12 cellular contexts compared by ENCODE assay signal in the genomic region with DNA sequence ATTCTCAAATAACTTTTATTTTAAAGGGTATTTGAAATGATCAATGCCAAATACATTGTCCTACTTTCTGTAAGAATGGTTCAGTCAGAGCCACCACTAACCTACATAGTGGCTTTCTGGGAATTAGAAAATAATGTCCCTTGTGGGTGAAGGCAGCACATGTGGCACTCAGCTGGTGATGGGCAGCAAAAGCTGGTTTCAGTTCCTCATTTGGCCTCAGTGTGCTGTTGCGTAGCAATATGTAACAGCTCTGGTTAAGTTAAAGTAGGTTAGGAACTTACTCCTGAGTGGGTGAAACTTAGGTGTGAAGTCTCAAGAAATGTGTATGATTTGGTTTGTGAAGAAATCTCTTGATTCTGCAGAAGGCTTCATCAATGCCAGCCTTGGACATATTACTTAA.
DNase-seq lines count a peak whose midpoint lies in the region; ATAC-seq and TF ChIP-seq lines count a peak whose summit lies in the region.
"Had no signal": no experiment of that assay in that cellular context is flagged by ENCODE, and none has a peak within 500 bp of the region (broad histone marks: within the 10 kb centered on the region; RNA-seq: fewer than 3 reads in every experiment).

No MANE protein-coding gene starts in this region.

- H3K27ac ChIP-seq in lower lobe of right lung = no peak overlapping the region

- H3K4me3 Mint-ChIP-seq in T-helper 17 cell = no peak overlapping the region
- no peak overlapping the region for H3K4me3 Mint-ChIP-seq in activated T-helper 2 cell treated with anti-CD3 and anti-CD28 coated beads, Interferon-gamma antibody, Interleukin-2, Interleukin-4, amounts not matched to agents 10 μg/mL and 5 μg/mL and 100 μg/mL, durations not matched to agents 14 hours and 24 hours and 36 hours (ENCODE audit: low read depth)

- no peaks in the 10 kb centered on the region for H3K27me3 Mint-ChIP-seq in T-helper 17 cell
- no peaks in the 10 kb centered on the region for H3K27me3 Mint-ChIP-seq in activated T-helper 2 cell treated with anti-CD3 and anti-CD28 coated beads, Interferon-gamma antibody, Interleukin-2, Interleukin-4, amounts not matched to agents 10 μg/mL and 5 μg/mL and 100 μg/mL, durations not matched to agents 14 hours and 24 hours and 36 hours (ENCODE audit: low read depth)

- no peaks in the 10 kb centered on the region for H3K4me1 Mint-ChIP-seq in T-helper 17 cell
- H3K4me1 Mint-ChIP-seq in activated T-helper 2 cell treated with anti-CD3 and anti-CD28 coated beads, Interferon-gamma antibody, Interleukin-2, Interleukin-4, amounts not matched to agents 10 μg/mL and 5 μg/mL and 100 μg/mL, durations not matched to agents 14 hours and 24 hours and 36 hours (ENCODE audit: low read depth) = no peaks in the 10 kb centered on the region

- H3K9me3 ChIP-seq in lower lobe of right lung (no peaks in the 10 kb centered on the region), T-helper 17 cell (ENCODE audit: control insufficient read depth, low read length, poor library complexity, severe bottlenecking) (no peaks in the 10 kb centered on the region)

- no peaks in the 10 kb centered on the region for H3K27me3 ChIP-seq in lower lobe of right lung (ENCODE audit: low read depth)

- no peak overlapping the region for H3K4me3 ChIP-seq in lower lobe of right lung

- peak; percentile 100 for ATAC-seq in GM18909 (IDR thresholded peaks at IDR 0.05; ENCODE audit: poor library complexity, unreplicated experiment)
- peak; percentile 94 for ATAC-seq in HG02610 (IDR thresholded peaks at IDR 0.05; ENCODE audit: unreplicated experiment)
- peak; percentile 94 for ATAC-seq in HG03520 (IDR thresholded peaks at IDR 0.05; ENCODE audit: unreplicated experiment)
- ATAC-seq in lower lobe of right lung = peak; percentile 67 to 72
- ATAC-seq in SK-N-SH treated with all-trans-retinoic acid at 6 μM for 48 hours = no peak
- ATAC-seq in left colon = no peak
- ATAC-seq in T-helper 17 cell = no peak

- no peak overlapping the region for H3K27ac Mint-ChIP-seq in T-helper 17 cell
- H3K27ac Mint-ChIP-seq in activated T-helper 2 cell treated with anti-CD3 and anti-CD28 coated beads, Interferon-gamma antibody, Interleukin-2, Interleukin-4, amounts not matched to agents 10 μg/mL and 5 μg/mL and 100 μg/mL, durations not matched to agents 14 hours and 24 hours and 36 hours = no peak overlapping the region

- H3K36me3 Mint-ChIP-seq in T-helper 17 cell (ENCODE audit: low read depth) = no peaks in the 10 kb centered on the region
- no peaks in the 10 kb centered on the region for H3K36me3 Mint-ChIP-seq in activated T-helper 2 cell treated with anti-CD3 and anti-CD28 coated beads, Interferon-gamma antibody, Interleukin-2, Interleukin-4, amounts not matched to agents 10 μg/mL and 5 μg/mL and 100 μg/mL, durations not matched to agents 14 hours and 24 hours and 36 hours (ENCODE audit: low read depth)

- no peak for DNase-seq in lower lobe of right lung
- DNase-seq in left colon = no peak
- no peak for DNase-seq in T-helper 17 cell
- DNase-seq in activated T-helper 2 cell treated with anti-CD3 and anti-CD28 coated beads, Interferon-gamma antibody, Interleukin-2, Interleukin-4, amounts not matched to agents 10 μg/mL and 5 μg/mL and 100 μg/mL, durations not matched to agents 14 hours and 24 hours and 36 hours (ENCODE audit: low spot score) = no peak
- DNase-seq: DMS53, foreskin melanocyte, mesenchymal stem cell, NCI-H1092 treated with DMSO at 0.1 percent for 48 hours had no signal

- H3K36me3 ChIP-seq in lower lobe of right lung = no peaks in the 10 kb centered on the region

- H3K4me1 ChIP-seq in lower lobe of right lung = no peaks in the 10 kb centered on the region

- H3K9me3 Mint-ChIP-seq in activated T-helper 2 cell treated with anti-CD3 and anti-CD28 coated beads, Interferon-gamma antibody, Interleukin-2, Interleukin-4, amounts not matched to agents 10 μg/mL and 5 μg/mL and 100 μg/mL, durations not matched to agents 14 hours and 24 hours and 36 hours = no peaks in the 10 kb centered on the region

- TF ChIP-seq CTCF in lower lobe of right lung (IDR thresholded peaks at IDR 0.05) = no peak

- intact Hi-C loops in lower lobe of right lung (cut with DNase I) = no loop called here
- intact Hi-C loops in left colon (cut with DNase I, micrococcal nuclease) = no loop called here
- intact Hi-C loops in activated T-helper 2 cell treated with anti-CD3 and anti-CD28 coated beads, Interferon-gamma antibody, Interleukin-2, Interleukin-4, amounts not matched to agents 10 μg/mL and 5 μg/mL and 100 μg/mL, durations not matched to agents 14 hours and 24 hours and 36 hours (cut with micrococcal nuclease) = no loop called here

TF ChIP-seq in SK-N-SH treated with all-trans-retinoic acid at 6 μM for 48 hours, 23 proteins besides CTCF, POLR2A, EP300 and RAD21:
- TF ChIP-seq GLIS3 (CRISPR knock-in tag; IDR thresholded peaks at IDR 0.05) (no peak), ZC3H10 (CRISPR knock-in tag; IDR thresholded peaks at IDR 0.05) (no peak), ZNF565 (CRISPR knock-in tag; conservative IDR thresholded peaks at IDR 0.05; ENCODE audit: low read depth) (no peak)

Comparison
In these comparisons a context has a peak if more than half of its experiments do, and no peak if none do; other contexts are left out.
1. ATAC-seq: peak in GM18909 (single experiment), HG02610 (single experiment), HG03520 (single experiment) and lower lobe of right lung (2 of 2); none in SK-N-SH treated with all-trans-retinoic acid at 6 μM for 48 hours (single experiment), left colon (single experiment) and T-helper 17 cell (single experiment).